Comparison of ENCODE assay signal across 14 cellular contexts in the genomic region with DNA sequence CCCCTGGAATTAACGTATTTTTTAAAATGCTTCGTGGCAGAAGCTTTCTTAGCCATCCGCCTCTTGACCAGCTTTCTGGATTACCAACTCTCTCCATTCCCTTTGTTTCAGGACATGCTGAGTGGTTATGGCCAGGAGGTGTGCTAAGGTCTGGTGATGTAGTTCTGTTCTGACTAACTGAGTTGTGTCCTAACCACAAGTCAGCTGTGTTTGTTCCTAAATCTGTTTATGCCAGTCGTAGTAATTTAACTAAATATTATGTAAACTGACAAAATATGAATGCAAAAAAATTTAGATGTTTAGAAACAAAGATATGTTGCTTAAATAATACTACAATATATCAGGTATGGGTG.
A peak's percentile ranks its signal among the peaks of the same experiment; 100 is the strongest.
DNase-seq lines count a peak whose midpoint lies in the region; ATAC-seq and TF ChIP-seq lines count a peak whose summit lies in the region.
"Had no signal": no experiment of that assay in that cellular context is flagged by ENCODE, and none has a peak within 500 bp of the region (broad histone marks: within the 10 kb centered on the region; RNA-seq: fewer than 3 reads in every experiment).

No MANE protein-coding gene starts in this region.

- DNase-seq in AG08396 (ENCODE audit: low spot score) (peak; percentile 29), fibroblast of mammary gland (ENCODE audit: low read depth) (peak; percentile 72), WTC11 (ENCODE audit: low spot score) (no peak), SK-N-DZ (ENCODE audit: low spot score) (no peak), NCI-H345 (lab: John Stamatoyannopoulos, UW) (no peak), NCI-H510A (lab: John Stamatoyannopoulos, UW) (no peak)
- DNase-seq: amniotic stem cell; DND-41; effector memory CD4-positive, alpha-beta T cell; NCI-H187 treated with DMSO at 0.1 percent for 48 hours; stimulated activated CD4-positive, alpha-beta T cell treated with anti-CD3 and anti-CD28 coated beads, Interleukin-2, amount 100 ng/mL, for 48 hours had no signal

- no peaks in the 10 kb centered on the region for H3K9me3 Mint-ChIP-seq in WTC11

- no peak overlapping the region for H3K4me3 Mint-ChIP-seq in WTC11
- H3K4me3 Mint-ChIP-seq: mesothelial cell of epicardium had no signal

- POLR2A ChIA-PET in WTC11 (lab: Charles Lee): no interaction called here

- TF ChIP-seq CTCF in fibroblast of mammary gland (conservative IDR thresholded peaks at IDR 0.05; ENCODE audit: control insufficient read depth, insufficient read depth, low read depth, low read length) (no peak), WTC11 (IDR thresholded peaks at IDR 0.05) (no peak)

- no peaks in the 10 kb centered on the region for H3K27me3 Mint-ChIP-seq in WTC11 (ENCODE audit: low read depth)

- ATAC-seq in GM19438 (IDR thresholded peaks at IDR 0.05; ENCODE audit: low read depth, unreplicated experiment) (peak; percentile 89), HG03159 (IDR thresholded peaks at IDR 0.05; ENCODE audit: unreplicated experiment) (peak; percentile 74), WTC11 (no peak)

- H3K4me1 Mint-ChIP-seq in WTC11: no peaks in the 10 kb centered on the region

- no peak overlapping the region for H3K27ac Mint-ChIP-seq in WTC11
- H3K27ac Mint-ChIP-seq: mesothelial cell of epicardium had no signal

- H3K4me3 ChIP-seq in fibroblast of mammary gland (ENCODE audit: control insufficient read depth, low read depth, low read length): no peak overlapping the region

- CTCF ChIA-PET in WTC11 (lab: Charles Lee): no interaction called here

- H3K36me3 Mint-ChIP-seq in WTC11: no peaks in the 10 kb centered on the region

TF ChIP-seq in WTC11, 78 proteins besides CTCF, POLR2A, EP300 and RAD21:
- TF ChIP-seq JAZF1 (CRISPR knock-in tag; IDR thresholded peaks at IDR 0.05) (no peak), SMAD4 (CRISPR knock-in tag; IDR thresholded peaks at IDR 0.05) (no peak)
- TF ChIP-seq, protein P1, sequence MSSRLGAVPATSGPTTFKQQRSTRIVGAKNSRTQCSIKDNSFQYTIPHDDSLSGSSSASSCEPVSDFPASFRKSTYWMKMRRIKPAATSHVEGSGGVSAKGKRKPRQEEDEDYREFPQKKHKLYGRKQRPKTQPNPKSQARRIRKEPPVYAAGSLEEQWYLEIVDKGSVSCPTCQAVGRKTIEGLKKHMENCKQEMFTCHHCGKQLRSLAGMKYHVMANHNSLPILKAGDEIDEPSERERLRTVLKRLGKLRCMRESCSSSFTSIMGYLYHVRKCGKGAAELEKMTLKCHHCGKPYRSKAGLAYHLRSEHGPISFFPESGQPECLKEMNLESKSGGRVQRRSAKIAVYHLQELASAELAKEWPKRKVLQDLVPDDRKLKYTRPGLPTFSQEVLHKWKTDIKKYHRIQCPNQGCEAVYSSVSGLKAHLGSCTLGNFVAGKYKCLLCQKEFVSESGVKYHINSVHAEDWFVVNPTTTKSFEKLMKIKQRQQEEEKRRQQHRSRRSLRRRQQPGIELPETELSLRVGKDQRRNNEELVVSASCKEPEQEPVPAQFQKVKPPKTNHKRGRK (CRISPR knock-in tag; IDR thresholded peaks at IDR 0.05; ENCODE audit: borderline replicate concordance): no peak

Comparison
In these comparisons a context has a peak if more than half of its experiments do, and no peak if none do; other contexts are left out.
1. DNase-seq: peak in AG08396 (single experiment) and fibroblast of mammary gland (single experiment); none in WTC11 (single experiment), SK-N-DZ (single experiment), NCI-H345 (single experiment) and NCI-H510A (single experiment).